In genomic region chr1:7961199-7962010, GRCh38 we compare ENCODE assay signal across 8 cellular contexts. TPM values are rescaled to one million over a fixed set of nuclear protein-coding genes. Genes with fewer than 3 reads are reported as not detected.
DNase-seq lines count a peak whose midpoint lies in the region; ATAC-seq and TF ChIP-seq lines count a peak whose summit lies in the region.

Gene PARK7 (plus strand): TSS chr1:7961711. CDS start chr1:7962786, 1,075 bp downstream.

- intact Hi-C loops in mucosa of descending colon (cut with DNase I, micrococcal nuclease) = no loop called here

- DNase-seq in DMS53 (lab: John Stamatoyannopoulos, UW) (peak; percentile 100), OCI-M2 (lab: John Stamatoyannopoulos, UW; ENCODE audit: unreplicated experiment) (peak; percentile 94), activated T-cell treated with anti-CD3 and anti-CD28 coated beads for 4 hours (peak; percentile 99), epithelial cell of esophagus (ENCODE audit: low read depth) (peak; percentile 100), mucosa of descending colon (peak; percentile 99 to 100 (median 100))
- peak; percentile 100 for DNase-seq in stimulated activated CD8-positive, alpha-beta memory T cell treated with anti-CD3 and anti-CD28 coated beads, Interleukin-4, amount 100 ng/mL, for 24 hours (ENCODE audit: low read depth)

- ATAC-seq in GM21576 (IDR thresholded peaks at IDR 0.05; ENCODE audit: unreplicated experiment) (peak; percentile 90), mucosa of descending colon (peak; percentile 98)

- H3K36me3 ChIP-seq in mucosa of descending colon (ENCODE audit: low read depth) = peaks cover 2% of the 10 kb centered on the region

- peaks cover 14% of the 10 kb centered on the region for H3K4me1 ChIP-seq in mucosa of descending colon (ENCODE audit: low read depth)

- H3K4me3 ChIP-seq in epithelial cell of esophagus (ENCODE audit: low read length) = peak within 1 kb of the TSS; percentile 65
- peak within 1 kb of the TSS; percentile 85 for H3K4me3 ChIP-seq in mucosa of descending colon

- TF ChIP-seq RAD21 in Ishikawa (IDR thresholded peaks at IDR 0.05; ENCODE audit: low read depth) = no peak

- TF ChIP-seq EP300 in Ishikawa (IDR thresholded peaks at IDR 0.05; ENCODE audit: borderline replicate concordance) = peak; percentile 76

- TF ChIP-seq CTCF in epithelial cell of esophagus (IDR thresholded peaks at IDR 0.05; ENCODE audit: insufficient read depth, low read depth, low read length, missing control alignments) (peak; percentile 64), mucosa of descending colon (IDR thresholded peaks at IDR 0.05) (no peak)

- no peaks in the 10 kb centered on the region for H3K9me3 ChIP-seq in mucosa of descending colon

TF ChIP-seq in Ishikawa, 13 proteins besides CTCF, POLR2A, EP300 and RAD21:
- TF ChIP-seq MAX (IDR thresholded peaks at IDR 0.05) (peak; percentile 90), FOXM1 (IDR thresholded peaks at IDR 0.05; ENCODE audit: borderline replicate concordance, low read depth) (no peak), NFIC (IDR thresholded peaks at IDR 0.05) (0 out of 2 replicates have a peak, but pooled peaks have one; percentile 13), USF1 (IDR thresholded peaks at IDR 0.05) (no peak), TEAD4 (IDR thresholded peaks at IDR 0.05) (no peak), REST (IDR thresholded peaks at IDR 0.05; ENCODE audit: low read depth) (no peak), TCF12 (IDR thresholded peaks at IDR 0.05; ENCODE audit: low read depth) (peak; percentile 60; the same call in 1 of the 2 replicates), CEBPB (IDR thresholded peaks at IDR 0.05) (no peak), YY1 (IDR thresholded peaks at IDR 0.05; ENCODE audit: low read depth) (peak; percentile 20; the same call in 1 of the 2 replicates), TAF1 (IDR thresholded peaks at IDR 0.05; ENCODE audit: low read depth) (peak; percentile 96), CREB1 (IDR thresholded peaks at IDR 0.05; ENCODE audit: low read depth) (peak; percentile 82), EGR1 (IDR thresholded peaks at IDR 0.05) (peak; percentile 19; the same call in 1 of the 2 replicates), ZBTB7A (IDR thresholded peaks at IDR 0.05; ENCODE audit: low read depth) (peak; percentile 44; the same call in 1 of the 2 replicates)
TF ChIP-seq in Ishikawa: peak in this region for 8.

RNA-seq across cellular contexts. Expression of gene PARK7, which starts in this region (rescaled TPM):
- 100 to 1,000 TPM; 135 to 200 (median 186) TPM for total RNA-seq in mucosa of descending colon

Comparison
In these comparisons a context has a peak if more than half of its experiments do, and no peak if none do; other contexts are left out.
1. Peak in every context shown above with its lines: DNase-seq, ATAC-seq and H3K4me3 ChIP-seq.